ENCODE assay signal across 8 cellular contexts in genomic region chr12:10331642-10332239, GRCh38. TPM values are rescaled to one million over a fixed set of nuclear protein-coding genes. Genes with fewer than 3 reads are reported as not detected.
A peak's percentile ranks its signal among the peaks of the same experiment; 100 is the strongest.
DNase-seq lines count a peak whose midpoint lies in the region; ATAC-seq, FAIRE-seq and TF ChIP-seq lines count a peak whose summit lies in the region.

No MANE protein-coding gene starts in this region.

- H3K4me1 ChIP-seq in BE2C (no peaks in the 10 kb centered on the region), upper lobe of right lung (peaks cover 3% of the 10 kb centered on the region)

- H3K27me3 ChIP-seq in BE2C (no peaks in the 10 kb centered on the region), bronchial epithelial cell (ENCODE audit: control insufficient read depth, insufficient read depth, low read length) (no peaks in the 10 kb centered on the region), upper lobe of right lung (no peaks in the 10 kb centered on the region)

- no peak overlapping the region for H3K4me3 ChIP-seq in BE2C (ENCODE audit: low read depth, low read length)
- no peak overlapping the region for H3K4me3 ChIP-seq in bronchial epithelial cell (ENCODE audit: low read depth, low read length)
- H3K4me3 ChIP-seq in upper lobe of right lung, result no peak overlapping the region

- H3K36me3 ChIP-seq in BE2C (no peaks in the 10 kb centered on the region), bronchial epithelial cell (ENCODE audit: control insufficient read depth, insufficient read depth, low read length) (no peaks in the 10 kb centered on the region), upper lobe of right lung (no peaks in the 10 kb centered on the region)

- no peak overlapping the region for H3K27ac ChIP-seq in upper lobe of right lung

- FAIRE-seq in H54 (lab: Jason Lieb, UNC) (peak; percentile 95), bronchial epithelial cell (lab: Jason Lieb, UNC) (no peak)

- peak; percentile 83 for ATAC-seq in left colon
- peak; percentile 84 for ATAC-seq in upper lobe of right lung
- no peak for ATAC-seq in GM18519 (IDR thresholded peaks at IDR 0.05; ENCODE audit: low FRiP score, unreplicated experiment)
- ATAC-seq in HG02840 (IDR thresholded peaks at IDR 0.05; ENCODE audit: low FRiP score, unreplicated experiment), result no peak

- intact Hi-C loops in left colon (cut with DNase I, micrococcal nuclease), result loop anchor here (2.0 to 5.0 kb wide), 2 partner anchors 226 to 231 kb away; no protein-coding TSS in a partner anchor
- intact Hi-C loops in upper lobe of right lung (cut with DNase I), result no loop called here

- no peak for DNase-seq in BE2C
- peak; percentile 9 for DNase-seq in H54 (ENCODE audit: insufficient read length, low spot score)
- peak; percentile 75 for DNase-seq in NCI-H82 (lab: John Stamatoyannopoulos, UW)
- peak; percentile 64 for DNase-seq in bronchial epithelial cell (ENCODE audit: low read depth)
- DNase-seq in left colon, result no peak
- no peak for DNase-seq in upper lobe of right lung

- TF ChIP-seq CTCF in BE2C (IDR thresholded peaks at IDR 0.05; ENCODE audit: low read depth, low read length) (peak; percentile 82), bronchial epithelial cell (IDR thresholded peaks at IDR 0.05; ENCODE audit: insufficient read depth, low read length, severe bottlenecking) (peak; percentile 73), upper lobe of right lung (IDR thresholded peaks at IDR 0.05) (peak; percentile 69)

- no peak for TF ChIP-seq POLR2A in H54 (IDR thresholded peaks at IDR 0.05; ENCODE audit: low read depth, low read length)

- H3K9me3 ChIP-seq in BE2C (no peaks in the 10 kb centered on the region), upper lobe of right lung (no peaks in the 10 kb centered on the region)

RNA-seq across cellular contexts. Expression of gene KLRD1, which starts 24.1 kb away (rescaled TPM):
- polyA plus RNA-seq in BE2C (2012; ENCODE audit: insufficient read depth, insufficient read length, low read depth), result 0.14 TPM
- 0.26 and 0.53 TPM in 2 replicates for total RNA-seq in bronchial epithelial cell
- 1 to 10 TPM in 1 of 2 donors, under 1 TPM in 1; 0.87 to 2.7 TPM for total RNA-seq in left colon
- 13.3 TPM for total RNA-seq in upper lobe of right lung

RNA-seq across cellular contexts. Expression of gene KLRK1, which starts 58.1 kb away (rescaled TPM):
- polyA plus RNA-seq in BE2C (2012; ENCODE audit: insufficient read depth, insufficient read length, low read depth), result not detected
- total RNA-seq in bronchial epithelial cell (not detected in 2 replicates), left colon (1 to 10 TPM in 1 of 2 donors, under 1 TPM in 1; 0.92 to 1.9 TPM), upper lobe of right lung (8.1 TPM)

Comparison
In these comparisons a context has a peak if more than half of its experiments do, and no peak if none do; other contexts are left out.
1. DNase-seq: peak in H54 (single experiment), NCI-H82 (single experiment) and bronchial epithelial cell (single experiment); none in BE2C (single experiment), left colon (0 of 2) and upper lobe of right lung (single experiment).
2. ATAC-seq: peak in left colon (single experiment) and upper lobe of right lung (single experiment); none in GM18519 (single experiment) and HG02840 (single experiment).
3. Peak in every context shown above with its lines, with median percentiles within 50 percentile points of each other: CTCF ChIP-seq.